25 cellular contexts compared by ENCODE assay signal in genomic region chr11:61619827-61620226, GRCh38.
"Had no signal": no experiment of that assay in that cellular context is flagged by ENCODE, and none has a peak within 500 bp of the region (broad histone marks: within the 10 kb centered on the region; RNA-seq: fewer than 3 reads in every experiment).

No MANE protein-coding gene starts in this region.

- H3K36me3 ChIP-seq: colonic mucosa, esophagus muscularis mucosa, gastroesophageal sphincter, heart right ventricle, left lung, lower lobe of right lung had no signal

- H3K9me3 Mint-ChIP-seq: dendritic cell treated with granulocyte-macrophage colony-stimulating factor and Interleukin-4, amounts not matched to agents 40 ng/mL and 50 ng/mL, for 4 days; effector memory CD8-positive, alpha-beta T cell; endodermal cell; mesothelial cell of epicardium had no signal

- DNase-seq: colonic mucosa; cortex of kidney; effector CD8-positive, alpha-beta T cell; effector memory CD8-positive, alpha-beta T cell; endodermal cell; foreskin keratinocyte; head of caudate nucleus; heart right ventricle; hippocampal formation; left cardiac atrium; left lung; left ventricle myocardium superior; lower lobe of right lung; mesenchymal stem cell; mucosa of descending colon; naive B cell had no signal

- H3K27me3 ChIP-seq: colonic mucosa, foreskin keratinocyte had no signal

- H3K27ac Mint-ChIP-seq: dendritic cell treated with granulocyte-macrophage colony-stimulating factor and Interleukin-4, amounts not matched to agents 40 ng/mL and 50 ng/mL, for 4 days; effector memory CD8-positive, alpha-beta T cell; endodermal cell; mesothelial cell of epicardium; naive B cell had no signal

- H3K36me3 Mint-ChIP-seq: mesothelial cell of epicardium, naive B cell had no signal

- H3K4me3 ChIP-seq: colonic mucosa, esophagus muscularis mucosa, gastroesophageal sphincter, heart right ventricle, left lung, lower lobe of right lung, mucosa of descending colon had no signal

- H3K27ac ChIP-seq: colonic mucosa, epithelial cell of prostate, esophagus muscularis mucosa, foreskin keratinocyte, gastroesophageal sphincter, heart right ventricle, left lung, lower lobe of right lung had no signal

- H3K4me1 Mint-ChIP-seq: naive B cell had no signal

- ATAC-seq: effector memory CD8-positive, alpha-beta T cell; foreskin keratinocyte; gastroesophageal sphincter; heart right ventricle; left cardiac atrium; left lung; left ventricle myocardium superior; mucosa of descending colon had no signal

- H3K4me3 Mint-ChIP-seq: dendritic cell treated with granulocyte-macrophage colony-stimulating factor and Interleukin-4, amounts not matched to agents 40 ng/mL and 50 ng/mL, for 4 days; effector memory CD8-positive, alpha-beta T cell; endodermal cell; mesothelial cell of epicardium had no signal

- H3K4me1 ChIP-seq: colonic mucosa, esophagus muscularis mucosa, gastroesophageal sphincter, heart right ventricle, left lung, lower lobe of right lung had no signal

- H3K9me3 ChIP-seq: colonic mucosa, esophagus muscularis mucosa, gastroesophageal sphincter, heart right ventricle, left lung, lower lobe of right lung, mucosa of descending colon had no signal

- FAIRE-seq: endometrium, frontal cortex, islet of Langerhans, keratinocyte had no signal
